ENCODE assay signal across 26 cellular contexts in the genomic region with DNA sequence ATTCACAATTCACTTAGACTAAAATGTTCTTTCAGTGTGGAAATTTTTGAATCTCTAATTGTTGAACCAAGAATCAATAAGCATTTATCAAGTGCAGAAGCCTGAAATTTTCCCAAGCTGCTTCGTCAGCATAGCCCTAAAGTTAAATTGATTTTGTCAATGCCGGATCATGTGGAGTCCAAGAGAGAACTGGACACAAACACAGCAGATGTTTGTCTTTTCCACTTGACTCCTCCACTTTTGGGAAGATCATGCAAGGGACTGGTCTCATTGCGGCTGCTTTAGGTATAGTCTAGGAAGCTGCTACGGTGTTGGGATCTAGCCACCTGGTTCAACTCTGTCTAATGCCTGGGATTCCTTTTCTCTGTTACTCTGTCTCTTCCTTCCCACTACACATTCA.
DNase-seq lines count a peak whose midpoint lies in the region; ATAC-seq, FAIRE-seq and TF ChIP-seq lines count a peak whose summit lies in the region.
"Had no signal": no experiment of that assay in that cellular context is flagged by ENCODE, and none has a peak within 500 bp of the region (broad histone marks: within the 10 kb centered on the region; RNA-seq: fewer than 3 reads in every experiment).

No MANE protein-coding gene starts in this region.

- dilution Hi-C loops in IMR-90 (cut with HindIII; ENCODE audit: low sequenced_read_pairs, unreplicated experiment) = no loop called here

- H2AFZ ChIP-seq in GM23248 = no peak overlapping the region
- no peak overlapping the region for H2AFZ ChIP-seq in IMR-90 (replicated peaks; ENCODE audit: low read length, poor library complexity)
- H2AFZ ChIP-seq: PC-9 had no signal

- peak overlapping the region; percentile 18 for H3K23ac ChIP-seq in IMR-90 (ENCODE audit: low read depth, low read length)

- H3F3A ChIP-seq in GM23248 (ENCODE audit: insufficient read depth) = peaks cover 45% of the 10 kb centered on the region

- no peak overlapping the region for H3K4me3 ChIP-seq in GM23248
- no peak overlapping the region for H3K4me3 ChIP-seq in IMR-90 (ENCODE audit: insufficient read depth, low read depth, low read length)
- H3K4me3 ChIP-seq in pancreas = peak overlapping the region in 1 of 4 donors; percentile 3
- H3K4me3 ChIP-seq: A549, MG63, PC-9, SJCRH30 had no signal

- no peak overlapping the region for H3K4me3 Mint-ChIP-seq in CD14-positive monocyte
- H3K4me3 Mint-ChIP-seq: CD8-positive, alpha-beta T cell had no signal

- H3K27ac ChIP-seq in GM23248 (peak overlapping the region; percentile 48), IMR-90 (ENCODE audit: insufficient read depth, low read length) (no peak overlapping the region), pancreas (peak overlapping the region in 2 of 4 donors; percentile 53 to 55)
- H3K27ac ChIP-seq: A549, PC-9, SJCRH30 had no signal

- in situ Hi-C loops in GM23248 (cut with MboI) (no loop called here), IMR-90 (cut with MboI; ENCODE audit: low sequenced_read_pairs) (no loop called here)

- no peaks in the 10 kb centered on the region for H3K9me3 ChIP-seq in GM23248 (ENCODE audit: low read depth)
- H3K9me3 ChIP-seq in IMR-90 (ENCODE audit: control insufficient read depth, insufficient read depth, low read length) = no peaks in the 10 kb centered on the region
- H3K9me3 ChIP-seq in pancreas = no peaks in the 10 kb centered on the region
- H3K9me3 ChIP-seq: A549, Caco-2, MG63, SJCRH30 had no signal

- no peak for FAIRE-seq in pancreas (lab: Jason Lieb, UNC)
- FAIRE-seq: GM12892 had no signal

- H3K14ac ChIP-seq in IMR-90 (replicated peaks; ENCODE audit: low read depth, low read length) = peak overlapping the region; percentile 34

- H3K9me1 ChIP-seq in IMR-90 (ENCODE audit: insufficient read depth, low read length) = peaks cover 6% of the 10 kb centered on the region

- WGBS in GM23248 (ENCODE audit: low coverage in 1 of 2, low lambda C conversion rate in 2 of 2, missing lambda C conversion rate in 2 of 2), 2 experiments = 86 to 92% methylated on average over 4 of the region's 4 CpGs
- WGBS in IMR-90 (ENCODE audit: extremely low coverage in 2 of 2, insufficient read length in 1 of 2), 2 experiments = 100% methylated on average over 2 of the region's 4 CpGs; no CpG with 5 or more reads in 1 of the 2 experiments
- WGBS in pancreas, 2 donors = 11 to 12% methylated on average over 4 of the region's 4 CpGs

- H2BK5ac ChIP-seq in IMR-90 (ENCODE audit: low read depth, low read length, poor library complexity, severe bottlenecking) = no peak overlapping the region

- CTCF ChIA-PET in IMR-90 (lab: Yijun Ruan, JAX) = no interaction called here

- H3K4ac ChIP-seq in IMR-90 (ENCODE audit: low read depth, low read length) = peak overlapping the region; percentile 71

- peaks cover 38% of the 10 kb centered on the region for H3K79me2 ChIP-seq in GM23248 (ENCODE audit: insufficient read depth)

- H3K27me3 ChIP-seq in GM23248 (replicated peaks; ENCODE audit: insufficient read depth) (no peaks in the 10 kb centered on the region), IMR-90 (ENCODE audit: control insufficient read depth, insufficient read depth, low read length) (no peaks in the 10 kb centered on the region), pancreas (no peaks in the 10 kb centered on the region)
- H3K27me3 ChIP-seq: MG63, SJCRH30 had no signal

- H3K18ac ChIP-seq in IMR-90 (ENCODE audit: low read depth, low read length) = peak overlapping the region; percentile 37; the same call in 1 of the 2 replicates

- H2BK15ac ChIP-seq in IMR-90 (ENCODE audit: low read depth, low read length) = peak overlapping the region; percentile 9; the same call in 1 of the 3 replicates

- H3K4me2 ChIP-seq in GM23248 (ENCODE audit: unreplicated experiment) = peak overlapping the region; percentile 25
- no peak overlapping the region for H3K4me2 ChIP-seq in IMR-90 (ENCODE audit: low read depth, low read length)
- H3K4me2 ChIP-seq: A549, PC-9 had no signal

- H3K9ac ChIP-seq in GM23248 (no peak overlapping the region), IMR-90 (ENCODE audit: low read depth, low read length) (no peak overlapping the region)

- peaks cover 2% of the 10 kb centered on the region for H3K4me1 Mint-ChIP-seq in CD14-positive monocyte

- intact Hi-C loops in IMR-90 (cut with micrococcal nuclease) (loop anchor here (5.0 kb wide), 1 partner anchor 47 kb away; no protein-coding TSS in a partner anchor), pancreas (cut with DNase I) (no loop called here), CD14-positive monocyte (cut with micrococcal nuclease) (no loop called here)

- H3K79me1 ChIP-seq in IMR-90 (ENCODE audit: low read depth in 1 of 2, low read length in 2 of 2) = peaks cover 14 to 19% of the 10 kb centered on the region in 2 experiments

- POLR2A ChIA-PET in IMR-90 (lab: Charles Lee; ENCODE audit: unreplicated experiment) = no interaction called here

- no peak overlapping the region; the same call in 1 of the 2 replicates for H2AK5ac ChIP-seq in IMR-90 (ENCODE audit: low read depth, low read length)

- peak overlapping the region; percentile 13 for H2BK20ac ChIP-seq in IMR-90 (ENCODE audit: low read depth, low read length)

- H3K56ac ChIP-seq in IMR-90 (ENCODE audit: extremely low read depth, insufficient read depth, low read length) = no peak overlapping the region; the same call in 1 of the 2 replicates

- no peaks in the 10 kb centered on the region for H3K36me3 Mint-ChIP-seq in activated naive CD4-positive, alpha-beta T cell treated with anti-CD3 and anti-CD28 coated beads, Interleukin-2, amount 50 U/mL, for 72 hours
- H3K36me3 Mint-ChIP-seq in CD14-positive monocyte = peaks cover 0 to 3% of the 10 kb centered on the region in 2 donors

- no peak for TF ChIP-seq RAD21 in IMR-90 (IDR thresholded peaks at IDR 0.05; ENCODE audit: low read length)

- ATAC-seq in IMR-90 (ENCODE audit: low read depth) (no peak), left lobe of liver (peak; percentile 43), pancreas (peak; percentile 54 to 73 (median 60))
- no peak for ATAC-seq in activated naive CD4-positive, alpha-beta T cell treated with anti-CD3 and anti-CD28 coated beads, Interleukin-2, amount 50 U/mL, for 72 hours
- ATAC-seq: A549; CD8-positive, alpha-beta T cell; Right ventricle myocardium inferior had no signal

- no peak overlapping the region for H4K5ac ChIP-seq in IMR-90 (ENCODE audit: low read depth, low read length)

- H2AK9ac ChIP-seq in IMR-90 (replicated peaks; ENCODE audit: low read depth, low read length, poor library complexity) = no peak overlapping the region

- H2BK120ac ChIP-seq in IMR-90 (ENCODE audit: low read depth, low read length) = peak overlapping the region; percentile 12

- H3K9me2 ChIP-seq in GM23248 (ENCODE audit: insufficient read depth) = no peaks in the 10 kb centered on the region

- peak overlapping the region in 1 of 2 experiments; percentile 46; a peak in 1 of 4 replicates for H4K8ac ChIP-seq in IMR-90 (ENCODE audit: low read depth in 2 of 2, low read length in 2 of 2)

- H4K20me1 ChIP-seq in GM23248 (ENCODE audit: insufficient read depth) (no peaks in the 10 kb centered on the region), IMR-90 (ENCODE audit: insufficient read depth, low read length) (no peaks in the 10 kb centered on the region)

- no peaks in the 10 kb centered on the region for H3K9me3 Mint-ChIP-seq in activated naive CD4-positive, alpha-beta T cell treated with anti-CD3 and anti-CD28 coated beads, Interleukin-2, amount 50 U/mL, for 72 hours
- H3K9me3 Mint-ChIP-seq in CD14-positive monocyte = no peaks in the 10 kb centered on the region
- H3K9me3 Mint-ChIP-seq: CD8-positive, alpha-beta T cell had no signal

- no peak for TF ChIP-seq CTCF in IMR-90 (conservative IDR thresholded peaks at IDR 0.05; ENCODE audit: low read depth, low read length)
- no peak for TF ChIP-seq CTCF in pancreas (IDR thresholded peaks at IDR 0.05)
- no peak for TF ChIP-seq CTCF in CD14-positive monocyte (IDR thresholded peaks at IDR 0.05)

- H3K36me3 ChIP-seq in GM23248 (ENCODE audit: low read depth) (peaks cover 26% of the 10 kb centered on the region), IMR-90 (ENCODE audit: control insufficient read depth, insufficient read depth, low read length) (peaks cover 6% of the 10 kb centered on the region), pancreas (no peaks in the 10 kb centered on the region)

- H3K4me1 ChIP-seq in GM23248 (ENCODE audit: insufficient read depth) = peaks cover 39% of the 10 kb centered on the region
- H3K4me1 ChIP-seq in IMR-90 (ENCODE audit: control insufficient read depth, insufficient read depth, low read length) = peaks cover 17% of the 10 kb centered on the region
- peaks cover 14 to 22% (median 22%) of the 10 kb centered on the region in 3 donors for H3K4me1 ChIP-seq in pancreas
- H3K4me1 ChIP-seq: Caco-2, SJCRH30 had no signal

- H3K27me3 Mint-ChIP-seq in CD14-positive monocyte (ENCODE audit: low read depth in 3 of 3) = no peaks in the 10 kb centered on the region

- TF ChIP-seq POLR2A in IMR-90 (IDR thresholded peaks at IDR 0.05; ENCODE audit: low read depth, low read length) = no peak

- H4K91ac ChIP-seq in IMR-90 (ENCODE audit: insufficient read depth, low read depth, low read length) = peak overlapping the region; percentile 40; the same call in 1 of the 2 replicates

- DNase-seq in GM23248 (no peak), IMR-90 (no peak), left lobe of liver (ENCODE audit: low spot score) (no peak), pancreas (no peak), NOMO-1 treated with dmso at 0.1 percent for 144 hours (lab: John Stamatoyannopoulos, UW; ENCODE audit: unreplicated experiment) (no peak), CD14-positive monocyte (ENCODE audit: low spot score) (no peak)
- no peak for DNase-seq in activated naive CD4-positive, alpha-beta T cell treated with anti-CD3 and anti-CD28 coated beads, Interleukin-2, amount 50 U/mL, for 72 hours (ENCODE audit: low spot score in 2 of 2)
- DNase-seq: C1 segment of cervical spinal cord; Caco-2; CD8-positive, alpha-beta T cell; DMS79 treated with DMSO at 0.1 percent for 48 hours; H7; KG1; MG63; NCI-H1105 treated with DMSO at 0.1 percent for 48 hours; NCI-H146; NCI-H2029; NCI-H446 treated with DMSO at 0.1 percent for 48 hours; NCI-H526; NCI-H82; NK-92 treated with Interleukin-12 subunit alpha and Interleukin-12 subunit beta, amount 100 ng/mL, for 24 hours; PC-9; SJCRH30 had no signal

- peak overlapping the region in 1 of 2 donors; percentile 15 for H3K27ac Mint-ChIP-seq in activated naive CD4-positive, alpha-beta T cell treated with anti-CD3 and anti-CD28 coated beads, Interleukin-2, amount 50 U/mL, for 72 hours
- no peak overlapping the region for H3K27ac Mint-ChIP-seq in CD14-positive monocyte
- H3K27ac Mint-ChIP-seq: CD8-positive, alpha-beta T cell had no signal

- BruUV-seq in IMR-90 (replicated peaks; lab: Mats Ljungman, UMichigan) = no TSS peak

TF ChIP-seq in IMR-90, 13 proteins besides CTCF, POLR2A, EP300 and RAD21 (continues in another document):
- TF ChIP-seq BHLHE40 (IDR thresholded peaks at IDR 0.05; ENCODE audit: low read depth, low read length) (no peak), RFX5 (IDR thresholded peaks at IDR 0.05; ENCODE audit: low read depth, low read length) (no peak), MXI1 (IDR thresholded peaks at IDR 0.05; ENCODE audit: borderline replicate concordance, low read depth, low read length) (no peak), CHD1 (IDR thresholded peaks at IDR 0.05; ENCODE audit: low read depth, low read length) (no peak), MAZ (IDR thresholded peaks at IDR 0.05; ENCODE audit: borderline replicate concordance, low read depth, low read length) (no peak), RCOR1 (IDR thresholded peaks at IDR 0.05; ENCODE audit: insufficient replicate concordance, low read length) (no peak)

Comparison
In these comparisons a context has a peak if more than half of its experiments do, and no peak if none do; other contexts are left out.
1. ATAC-seq: peak in left lobe of liver (single experiment) and pancreas (4 of 4); none in IMR-90 (single experiment) and activated naive CD4-positive, alpha-beta T cell treated with anti-CD3 and anti-CD28 coated beads, Interleukin-2, amount 50 U/mL, for 72 hours (0 of 2).